Comparison of ENCODE assay signal across 16 cellular contexts in genomic region chr5:6705959-6706358, GRCh38.
"Had no signal": no experiment of that assay in that cellular context is flagged by ENCODE, and none has a peak within 500 bp of the region (broad histone marks: within the 10 kb centered on the region; RNA-seq: fewer than 3 reads in every experiment).

No MANE protein-coding gene starts in this region.

- H3K27ac Mint-ChIP-seq: activated CD8-positive, alpha-beta T cell treated with anti-CD3 and anti-CD28 coated beads for 36 hours; mesothelial cell of epicardium; neural progenitor cell; T-helper 17 cell had no signal

- H3K79me2 ChIP-seq: parathyroid adenoma had no signal

- H3K27me3 ChIP-seq: heart left ventricle, tibial artery had no signal

- H3K4me3 Mint-ChIP-seq: activated CD8-positive, alpha-beta T cell treated with anti-CD3 and anti-CD28 coated beads for 36 hours; activated naive CD8-positive, alpha-beta T cell treated with anti-CD3 and anti-CD28 coated beads, Interleukin-2, amount 10 ng/mL, durations not matched to agents 7 days and 5 days; mesothelial cell of epicardium; neural progenitor cell; T-helper 17 cell had no signal

- H3K9me3 Mint-ChIP-seq: activated CD8-positive, alpha-beta T cell treated with anti-CD3 and anti-CD28 coated beads for 36 hours; activated naive CD8-positive, alpha-beta T cell treated with anti-CD3 and anti-CD28 coated beads, Interleukin-2, amount 10 ng/mL, durations not matched to agents 7 days and 5 days; mesothelial cell of epicardium; neural progenitor cell had no signal

- H3K4me1 ChIP-seq: parathyroid adenoma had no signal

- H3K4me2 ChIP-seq: neural progenitor cell had no signal

- H3K27ac ChIP-seq: neural progenitor cell, parathyroid adenoma had no signal

- ATAC-seq: activated CD4-positive, CD25-positive, alpha-beta regulatory T cell treated with anti-CD3 and anti-CD28 coated beads, Interleukin-2, amount 50 U/mL, for 24 hours; heart left ventricle; left ventricle myocardium superior; T-helper 17 cell had no signal

- H3K9me3 ChIP-seq: heart left ventricle, stomach, tibial artery had no signal

- H3K36me3 ChIP-seq: heart left ventricle, neural progenitor cell, stomach, tibial artery had no signal

- H3K4me3 ChIP-seq: heart left ventricle, neural progenitor cell, stomach, tibial artery had no signal

- H3K27me3 Mint-ChIP-seq: activated naive CD8-positive, alpha-beta T cell treated with anti-CD3 and anti-CD28 coated beads, Interleukin-2, amount 10 ng/mL, durations not matched to agents 7 days and 5 days had no signal

- H3K36me3 Mint-ChIP-seq: activated naive CD8-positive, alpha-beta T cell treated with anti-CD3 and anti-CD28 coated beads, Interleukin-2, amount 10 ng/mL, durations not matched to agents 7 days and 5 days; mesothelial cell of epicardium; neural progenitor cell had no signal

- DNase-seq: activated CD8-positive, alpha-beta memory T cell treated with anti-CD3 and anti-CD28 coated beads, Interleukin-2, amount 50 U/mL, for 4 hours; activated CD8-positive, alpha-beta T cell treated with anti-CD3 and anti-CD28 coated beads for 36 hours; activated naive CD8-positive, alpha-beta T cell treated with anti-CD3 and anti-CD28 coated beads, Interleukin-2, amount 10 ng/mL, durations not matched to agents 7 days and 5 days; anterior cingulate cortex; foreskin melanocyte; heart left ventricle; left ventricle myocardium superior; stimulated activated CD4-positive, alpha-beta T cell treated with anti-CD3 and anti-CD28 coated beads, Interleukin-15, amount 100 ng/mL, for 24 hours; stimulated activated CD4-positive, alpha-beta T cell treated with anti-CD3 and anti-CD28 coated beads, Interleukin-4, amount 100 ng/mL, for 24 hours; stomach; T-helper 17 cell; tibial artery had no signal

- H3K9ac ChIP-seq: neural progenitor cell, parathyroid adenoma had no signal

- H2AFZ ChIP-seq: neural progenitor cell, parathyroid adenoma had no signal
